13 cellular contexts compared by ENCODE assay signal in the genomic region with DNA sequence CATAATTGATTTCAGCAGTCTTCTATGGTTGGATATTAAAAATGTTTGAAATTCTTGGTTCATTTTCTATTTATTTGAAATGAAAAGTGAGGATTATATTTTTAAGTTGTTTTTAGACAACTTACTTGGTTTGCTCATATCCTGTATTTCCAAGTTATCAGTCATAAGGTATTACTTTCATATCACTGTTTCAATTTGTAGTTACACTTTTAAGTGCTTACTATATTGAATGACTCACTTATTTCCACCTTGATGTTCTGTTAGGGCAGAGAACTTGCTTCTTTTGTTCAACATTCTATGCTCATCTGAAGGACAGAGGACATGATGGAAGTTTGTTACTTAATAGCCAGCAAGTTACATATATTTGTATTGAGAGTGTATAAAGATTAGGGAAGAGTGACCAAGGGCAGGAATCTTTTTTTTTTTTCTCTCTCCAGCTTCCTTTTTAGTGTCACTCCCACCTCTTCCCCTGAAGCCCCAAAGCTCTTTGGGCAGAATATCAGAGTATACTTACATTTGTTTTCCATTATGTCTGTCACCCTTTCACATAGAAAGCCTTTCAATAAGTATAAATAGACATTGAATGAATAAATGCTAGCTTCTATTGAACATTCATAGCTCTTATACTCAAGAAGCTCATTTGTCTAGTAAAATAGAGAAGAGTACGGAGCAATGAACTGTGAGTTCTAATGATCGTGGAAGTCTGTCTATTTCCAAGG. TPM values are rescaled to one million over a fixed set of nuclear protein-coding genes. Genes with fewer than 3 reads are reported as not detected.
DNase-seq lines count a peak whose midpoint lies in the region; ATAC-seq, FAIRE-seq and TF ChIP-seq lines count a peak whose summit lies in the region.
"Had no signal": no experiment of that assay in that cellular context is flagged by ENCODE, and none has a peak within 500 bp of the region (broad histone marks: within the 10 kb centered on the region; RNA-seq: fewer than 3 reads in every experiment).

No MANE protein-coding gene starts in this region.

- H3K9me3 Mint-ChIP-seq in CD8-positive, alpha-beta T cell = no peaks in the 10 kb centered on the region
- no peaks in the 10 kb centered on the region for H3K9me3 Mint-ChIP-seq in Caco-2 (ENCODE audit: unreplicated experiment)
- H3K9me3 Mint-ChIP-seq: central memory CD8-positive, alpha-beta T cell had no signal

- no TSS peak for BruUV-seq in Caco-2 (replicated peaks; lab: Mats Ljungman, UMichigan)

- peak overlapping the region; percentile 18 for H3K27ac Mint-ChIP-seq in CD8-positive, alpha-beta T cell
- H3K27ac Mint-ChIP-seq in Caco-2 (ENCODE audit: unreplicated experiment) = no peak overlapping the region
- H3K27ac Mint-ChIP-seq: progenitor cell of endocrine pancreas had no signal

- H3K36me3 Mint-ChIP-seq in CD8-positive, alpha-beta T cell = peaks cover 42% of the 10 kb centered on the region
- H3K36me3 Mint-ChIP-seq in Caco-2 (ENCODE audit: insufficient read depth, unreplicated experiment) = no peaks in the 10 kb centered on the region

- no peak overlapping the region for H3K4me3 ChIP-seq in CD8-positive, alpha-beta T cell (ENCODE audit: low read depth, low read length)
- H3K4me3 ChIP-seq in Caco-2 (ENCODE audit: low read depth, low read length) = no peak overlapping the region

- no peaks in the 10 kb centered on the region for H3K4me1 ChIP-seq in CD8-positive, alpha-beta T cell (ENCODE audit: insufficient read depth, low read length)
- no peaks in the 10 kb centered on the region for H3K4me1 ChIP-seq in Caco-2

- H3K4me3 Mint-ChIP-seq in CD8-positive, alpha-beta T cell = no peak overlapping the region
- no peak overlapping the region for H3K4me3 Mint-ChIP-seq in Caco-2 (ENCODE audit: unreplicated experiment)
- H3K4me3 Mint-ChIP-seq: central memory CD8-positive, alpha-beta T cell had no signal

- no peak overlapping the region for H3K27ac ChIP-seq in CD8-positive, alpha-beta T cell (ENCODE audit: low read depth, low read length)
- H3K27ac ChIP-seq: C4-2B, WERI-Rb-1 had no signal

- intact Hi-C loops in CD8-positive, alpha-beta T cell (cut with DNase I, micrococcal nuclease) = no loop called here
- intact Hi-C loops in Caco-2 (cut with micrococcal nuclease; ENCODE audit: unreplicated experiment) (no loop called here), posterior vena cava (cut with DNase I) (no loop called here)

- H3K27me3 ChIP-seq in CD8-positive, alpha-beta T cell (ENCODE audit: insufficient read depth, low read length) = no peaks in the 10 kb centered on the region
- H3K27me3 ChIP-seq in Caco-2 (replicated peaks; ENCODE audit: control insufficient read depth, insufficient read depth, low read length) = no peaks in the 10 kb centered on the region

- CTCF ChIA-PET in CD8-positive, alpha-beta T cell (lab: Charles Lee) = no interaction called here
- CTCF ChIA-PET in Caco-2 (lab: Charles Lee) = no interaction called here

- H3K36me3 ChIP-seq in CD8-positive, alpha-beta T cell (ENCODE audit: insufficient read depth, low read length) = peaks cover 2% of the 10 kb centered on the region
- no peaks in the 10 kb centered on the region for H3K36me3 ChIP-seq in Caco-2 (ENCODE audit: control insufficient read depth, insufficient read depth, low read length)
- H3K36me3 ChIP-seq: WERI-Rb-1 had no signal

- H3K9me3 ChIP-seq in CD8-positive, alpha-beta T cell (ENCODE audit: low read length) = no peaks in the 10 kb centered on the region
- H3K9me3 ChIP-seq in Caco-2 = no peaks in the 10 kb centered on the region

- no peak for ATAC-seq in CD8-positive, alpha-beta T cell
- peak; percentile 88 for ATAC-seq in HG02943 (IDR thresholded peaks at IDR 0.05; ENCODE audit: low read depth, unreplicated experiment)

- no peaks in the 10 kb centered on the region for H3K27me3 Mint-ChIP-seq in CD8-positive, alpha-beta T cell (ENCODE audit: low read depth)
- H3K27me3 Mint-ChIP-seq in Caco-2 (ENCODE audit: insufficient read depth, unreplicated experiment) = no peaks in the 10 kb centered on the region
- H3K27me3 Mint-ChIP-seq: central memory CD8-positive, alpha-beta T cell; progenitor cell of endocrine pancreas had no signal

- TF ChIP-seq CTCF in CD8-positive, alpha-beta T cell (IDR thresholded peaks at IDR 0.05) = no peak
- TF ChIP-seq CTCF in Caco-2 (IDR thresholded peaks at IDR 0.05; ENCODE audit: insufficient read depth in 1 of 2, low read depth in 1 of 2, low read length in 1 of 2, severe bottlenecking in 1 of 2, unreplicated experiment in 1 of 2) = no peak

- POLR2A ChIA-PET in CD8-positive, alpha-beta T cell (lab: Charles Lee) = no interaction called here
- POLR2A ChIA-PET in Caco-2 (lab: Charles Lee) = no interaction called here

- peak; percentile 73 for FAIRE-seq in GM19239 (lab: Jason Lieb, UNC)

- peaks cover 26% of the 10 kb centered on the region for H3K4me1 Mint-ChIP-seq in CD8-positive, alpha-beta T cell (ENCODE audit: low read depth)
- no peaks in the 10 kb centered on the region for H3K4me1 Mint-ChIP-seq in Caco-2 (ENCODE audit: low read depth, unreplicated experiment)

- DNase-seq in CD8-positive, alpha-beta T cell = no peak
- DNase-seq in GM19239 (ENCODE audit: insufficient read length, low spot score) (no peak), RKO (ENCODE audit: low spot score) (peak; percentile 8), NCI-H226 (no peak), Caco-2 (no peak), posterior vena cava (ENCODE audit: low spot score) (no peak), mesenteric fat pad (ENCODE audit: low spot score) (no peak)
- DNase-seq: HCEC 1CT, WERI-Rb-1 had no signal

RNA-seq across cellular contexts. Expression of a gene that starts 28.1 kb away (rescaled TPM):
- total RNA-seq in CD8-positive, alpha-beta T cell = 10 to 100 TPM; 33.5 to 34.7 TPM
- total RNA-seq in Caco-2 (2022) = 19.7 and 25.7 TPM in 2 replicates
- total RNA-seq in posterior vena cava = 10 to 100 TPM; 48.7 to 51.2 TPM
- 46.5 TPM for total RNA-seq in mesenteric fat pad
